ENCODE assay signal across 8 cellular contexts in the genomic region with DNA sequence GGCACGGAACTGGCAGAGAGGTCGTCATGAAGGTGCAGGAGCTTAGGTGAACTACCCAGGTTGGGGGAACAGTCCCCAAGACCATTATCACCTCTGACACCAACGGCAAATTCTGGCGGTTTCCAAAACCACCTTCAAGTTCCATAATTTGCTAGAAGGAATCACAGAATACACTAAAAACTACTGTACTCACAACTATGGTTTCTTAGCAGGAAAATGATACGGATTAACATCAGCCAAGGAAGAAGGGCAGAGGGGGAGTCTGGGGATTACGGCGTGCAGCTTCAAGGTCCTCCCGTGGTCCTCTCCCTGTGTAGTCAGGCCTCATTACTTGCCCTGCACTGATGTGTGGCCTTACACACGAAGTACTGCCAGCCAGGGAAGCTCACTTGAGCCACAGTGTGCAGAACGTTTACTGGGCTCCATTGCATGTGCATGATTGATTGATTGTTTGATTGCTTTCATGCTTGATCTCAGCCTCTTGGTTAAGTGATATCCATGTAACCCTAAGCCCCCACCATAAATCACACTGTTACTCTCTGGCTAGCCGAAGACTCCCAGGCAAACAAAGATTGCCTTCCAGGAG. TPM values are rescaled to one million over a fixed set of nuclear protein-coding genes. Genes with fewer than 3 reads are reported as not detected.
DNase-seq lines count a peak whose midpoint lies in the region; ATAC-seq, FAIRE-seq and TF ChIP-seq lines count a peak whose summit lies in the region.

No MANE protein-coding gene starts in this region.

- no TSS peak for BruUV-seq in PC-9 (replicated peaks; lab: Mats Ljungman, UMichigan)

- CTCF ChIA-PET in PC-9 (lab: Charles Lee), result interaction anchor here (1.3 kb wide), 1 partner anchor 10 kb away, joined by 3 read pairs; no protein-coding TSS in a partner anchor

- no peaks in the 10 kb centered on the region for H3K9me2 ChIP-seq in PC-9 (ENCODE audit: insufficient read depth)

- no peak overlapping the region for H3K27ac Mint-ChIP-seq in endodermal cell

- H3K4me3 Mint-ChIP-seq in endodermal cell, result peak overlapping the region; percentile 69

- H3K27ac ChIP-seq in PC-9, result no peak overlapping the region
- no peak overlapping the region for H3K27ac ChIP-seq in endodermal cell (ENCODE audit: low read depth, low read length)
- H3K27ac ChIP-seq in psoas muscle, result peak overlapping the region; percentile 60

- ATAC-seq in psoas muscle (no peak), HG03354 (IDR thresholded peaks at IDR 0.05; ENCODE audit: poor library complexity, severe bottlenecking, unreplicated experiment) (no peak), GM21360 (IDR thresholded peaks at IDR 0.05; ENCODE audit: unreplicated experiment) (no peak)

- H4K20me1 ChIP-seq in PC-9 (ENCODE audit: insufficient read depth), result no peaks in the 10 kb centered on the region

- H3K9me3 ChIP-seq in PC-9 (ENCODE audit: insufficient read depth, low read depth) (no peaks in the 10 kb centered on the region), endodermal cell (ENCODE audit: control insufficient read depth, low read length) (no peaks in the 10 kb centered on the region), psoas muscle (no peaks in the 10 kb centered on the region)

- H3K4me3 ChIP-seq in GM06990 (replicated peaks; ENCODE audit: low read depth, low read length) (peak overlapping the region; percentile 53), PC-9 (peak overlapping the region; percentile 54), endodermal cell (ENCODE audit: low read length) (no peak overlapping the region), psoas muscle (peak overlapping the region; percentile 77)

- peaks cover 16% of the 10 kb centered on the region for H3K4me1 Mint-ChIP-seq in endodermal cell

- FAIRE-seq in frontal cortex (lab: Jason Lieb, UNC), result no peak

- H3F3A ChIP-seq in PC-9 (ENCODE audit: insufficient read depth, low read depth), result no peaks in the 10 kb centered on the region

- TF ChIP-seq CTCF in GM06990 (IDR thresholded peaks at IDR 0.05; ENCODE audit: insufficient read depth, low read length, poor library complexity, severe bottlenecking) (no peak), PC-9 (conservative IDR thresholded peaks at IDR 0.05) (no peak), endodermal cell (conservative IDR thresholded peaks at IDR 0.05) (no peak), psoas muscle (IDR thresholded peaks at IDR 0.05) (no peak)

- no peak for DNase-seq in GM06990 (ENCODE audit: extremely low read depth, insufficient read length)
- DNase-seq in PC-9, result no peak
- DNase-seq in endodermal cell, result no peak
- DNase-seq in psoas muscle, result no peak
- DNase-seq in frontal cortex (ENCODE audit: low spot score in 2 of 2), result no peak
- DNase-seq in ecto neural progenitor cell (ENCODE audit: low spot score), result no peak

- H2AFZ ChIP-seq in PC-9, result peak overlapping the region; percentile 79

- WGBS in endodermal cell (ENCODE audit: insufficient coverage in 1 of 2, insufficient read length in 1 of 2), 2 experiments, result 81 to 83% methylated on average over 10 to 11 of the region's 11 CpGs
- 38 to 51% (median 41%) methylated on average over 11 of the region's 11 CpGs for WGBS in psoas muscle, 3 donors

- H3K9ac ChIP-seq in endodermal cell (ENCODE audit: extremely low read depth, low read length, poor library complexity, severe bottlenecking), result no peak overlapping the region

- H3K27me3 ChIP-seq in GM06990 (replicated peaks; ENCODE audit: control insufficient read depth, insufficient read depth, low read length), result no peaks in the 10 kb centered on the region
- no peaks in the 10 kb centered on the region for H3K27me3 ChIP-seq in PC-9 (ENCODE audit: insufficient read depth, low read depth)
- H3K27me3 ChIP-seq in endodermal cell (ENCODE audit: control insufficient read depth, insufficient read depth, low read length, poor library complexity, severe bottlenecking), result no peaks in the 10 kb centered on the region
- no peaks in the 10 kb centered on the region for H3K27me3 ChIP-seq in psoas muscle (ENCODE audit: insufficient read depth in 3 of 3, low read length in 2 of 3)

- peak overlapping the region; percentile 94 for H3K4me2 ChIP-seq in PC-9

- peaks cover 4% of the 10 kb centered on the region for H3K36me3 Mint-ChIP-seq in endodermal cell (ENCODE audit: low read depth)

- intact Hi-C loops in PC-9 (cut with micrococcal nuclease; ENCODE audit: unreplicated experiment), result loop anchor here (5.0 kb wide), 1 partner anchor 32 kb away; a partner anchor contains a TSS
- intact Hi-C loops in psoas muscle (cut with DNase I), result loop anchor here in 1 of 2 donors (5.0 kb wide), 1 partner anchor 32 kb away; a partner anchor contains a TSS

- H3K79me2 ChIP-seq in PC-9 (ENCODE audit: low read depth), result no peaks in the 10 kb centered on the region

- POLR2A ChIA-PET in PC-9 (lab: Charles Lee; ENCODE audit: unreplicated experiment), result no interaction called here

- H3K9me3 Mint-ChIP-seq in endodermal cell, result peaks cover 21% of the 10 kb centered on the region

- H3K36me3 ChIP-seq in GM06990 (ENCODE audit: control insufficient read depth, insufficient read depth, low read length), result no peaks in the 10 kb centered on the region
- no peaks in the 10 kb centered on the region for H3K36me3 ChIP-seq in PC-9 (ENCODE audit: low read depth)
- H3K36me3 ChIP-seq in endodermal cell (ENCODE audit: control insufficient read depth, insufficient read depth, low read length), result no peaks in the 10 kb centered on the region
- H3K36me3 ChIP-seq in psoas muscle (ENCODE audit: insufficient read depth in 1 of 2, low read depth in 1 of 2), result no peaks in the 10 kb centered on the region

- H3K4me1 ChIP-seq in PC-9 (replicated peaks; ENCODE audit: insufficient read depth) (0 out of 2 replicates have a peak, but pooled peaks cover 5% of the 10 kb centered on the region), endodermal cell (ENCODE audit: control insufficient read depth, insufficient read depth, low read length) (peaks cover 3% of the 10 kb centered on the region), psoas muscle (peaks cover 12% of the 10 kb centered on the region)

- H3K27me3 Mint-ChIP-seq in endodermal cell (ENCODE audit: insufficient read depth), result peaks cover 27% of the 10 kb centered on the region

RNA-seq across cellular contexts. Expression of a gene that starts 0.8 kb away (rescaled TPM):
- total RNA-seq in PC-9 (2021) (8.2 and 9.7 TPM in 2 replicates), endodermal cell (10 to 100 TPM; 18.2 to 20.2 TPM), psoas muscle (1 to 10 TPM; 5.5 to 7.2 (median 6.2) TPM), frontal cortex (21.2 TPM)
- polyA plus RNA-seq in endodermal cell (2013, experiment 1 of 2), result 32.8 TPM
- 31.3 TPM for polyA plus RNA-seq in endodermal cell (2013, experiment 2 of 2)
- polyA plus RNA-seq in psoas muscle, result 10 to 100 TPM in 1 of 3 donors, 1 to 10 TPM in 2; 5.4 to 11.3 (median 8.4) TPM

RNA-seq across cellular contexts. Expression of a gene that starts 32.0 kb away (rescaled TPM):
- total RNA-seq in PC-9 (2021) (894 and 1,079 TPM in 2 replicates), endodermal cell (1,000 to 10,000 TPM; 1,323 to 1,383 TPM), psoas muscle (100 to 1,000 TPM; 338 to 721 (median 445) TPM), frontal cortex (447 TPM)
- 1,001 TPM for polyA plus RNA-seq in endodermal cell (2013, experiment 1 of 2)
- 946 TPM for polyA plus RNA-seq in endodermal cell (2013, experiment 2 of 2)
- 1,000 to 10,000 TPM in 1 of 3 donors, 100 to 1,000 TPM in 2; 302 to 1,341 (median 369) TPM for polyA plus RNA-seq in psoas muscle
